14 cellular contexts compared by ENCODE assay signal in genomic region chr22:48811885-48812284, GRCh38.
"Had no signal": no experiment of that assay in that cellular context is flagged by ENCODE, and none has a peak within 500 bp of the region (broad histone marks: within the 10 kb centered on the region; RNA-seq: fewer than 3 reads in every experiment).

No MANE protein-coding gene starts in this region.

- H3K4me3 ChIP-seq: thyroid gland had no signal

- H3K27ac ChIP-seq: epithelial cell of prostate, thyroid gland, VCaP had no signal

- H3K36me3 ChIP-seq: thyroid gland had no signal

- H3K9me3 ChIP-seq: thyroid gland had no signal

- H3K4me1 ChIP-seq: thyroid gland had no signal

- FAIRE-seq: astrocyte, bronchial epithelial cell had no signal

- ATAC-seq: natural killer cell treated with Interleukin-12 subunit alpha and Interleukin-12 subunit beta and Interleukin-15 and Interleukin-18, amount 100 ng/mL, for 72 hours; stimulated activated naive B cell treated with anti-CD40 and anti-IgM and Interleukin-4, amounts not matched to agents 10 μg/mL and 1 μg/mL and 100 μg/mL, for 72 hours had no signal

- H3K27me3 ChIP-seq: thyroid gland had no signal

- DNase-seq: activated CD4-positive, alpha-beta memory T cell treated with anti-CD3 and anti-CD28 coated beads for 36 hours; activated naive CD4-positive, alpha-beta T cell treated with anti-CD3 and anti-CD28 coated beads, Interleukin-2, amount 50 U/mL, for 16 hours; activated T-cell treated with anti-CD3 and anti-CD28 coated beads, Interleukin-2, amount 50 U/mL, for 24 hours; dermis blood vessel endothelial cell; mesenchymal stem cell; occipital lobe; stimulated activated CD4-positive, alpha-beta T cell treated with anti-CD3 and anti-CD28 coated beads, Interleukin-4, amount 100 ng/mL, for 1 hour; stimulated activated naive B cell treated with anti-CD40 and anti-IgM and Interleukin-4, amounts not matched to agents 10 μg/mL and 1 μg/mL and 100 μg/mL, for 72 hours; thyroid gland had no signal
